Comparison of ENCODE assay signal across 10 cellular contexts in the genomic region with DNA sequence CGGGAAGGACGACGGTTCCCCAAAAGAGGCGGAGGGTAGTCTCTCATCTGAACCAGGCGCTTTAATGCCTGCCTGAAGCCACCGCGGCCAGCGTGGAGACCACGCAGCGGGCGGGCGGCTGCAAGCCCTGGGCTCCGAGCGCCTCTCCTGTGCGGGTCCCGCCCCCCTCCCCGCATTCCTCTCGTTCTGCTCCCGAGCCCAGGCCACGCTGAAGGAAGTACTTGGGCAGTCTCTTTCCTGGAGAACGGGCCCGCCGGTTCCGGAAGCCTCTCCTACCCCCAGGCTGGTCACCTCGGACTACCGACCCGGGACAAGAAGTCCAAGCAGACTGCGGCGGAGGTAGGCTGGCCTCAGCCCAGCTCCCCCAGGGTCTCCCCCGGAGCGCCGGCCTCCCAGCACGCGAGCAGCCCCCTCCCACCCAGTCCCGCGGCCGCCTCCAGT. TPM values are rescaled to one million over a fixed set of nuclear protein-coding genes. Genes with fewer than 3 reads are reported as not detected.
DNase-seq lines count a peak whose midpoint lies in the region; ATAC-seq, FAIRE-seq and TF ChIP-seq lines count a peak whose summit lies in the region.
"Had no signal": no experiment of that assay in that cellular context is flagged by ENCODE, and none has a peak within 500 bp of the region (broad histone marks: within the 10 kb centered on the region; RNA-seq: fewer than 3 reads in every experiment).

No MANE protein-coding gene starts in this region.

- DNase-seq in NCI-H82 (lab: John Stamatoyannopoulos, UW): peak; percentile 31
- DNase-seq in NCI-H82 treated with DMSO at 0.1 percent for 48 hours (lab: John Stamatoyannopoulos, UW; ENCODE audit: unreplicated experiment): no peak
- peak; percentile 77 for DNase-seq in GM23338 (ENCODE audit: low spot score)
- peak; percentile 80 for DNase-seq in NCI-H69 (lab: John Stamatoyannopoulos, UW)
- peak; percentile 7 for DNase-seq in cerebellum (ENCODE audit: low spot score)
- no peak for DNase-seq in keratinocyte (ENCODE audit: low read depth, low spot score)

- H3K9me3 ChIP-seq in keratinocyte (ENCODE audit: control insufficient read depth, low read depth, low read length): no peaks in the 10 kb centered on the region

- H3K27ac ChIP-seq in GM23338 (ENCODE audit: low read depth) (no peak overlapping the region), keratinocyte (ENCODE audit: control insufficient read depth, insufficient read depth, low read length) (no peak overlapping the region)

- H3K4me3 ChIP-seq in GM23338 (peak overlapping the region; percentile 85), keratinocyte (ENCODE audit: control insufficient read depth in 2 of 3, extremely low read depth in 1 of 3, insufficient read depth in 2 of 3, low read depth in 1 of 3, low read length in 3 of 3) (peak overlapping the region; percentile 83 to 90 (median 87))

- no peaks in the 10 kb centered on the region for H3K9me3 Mint-ChIP-seq in GM23338
- H3K9me3 Mint-ChIP-seq in stimulated activated memory B cell treated with anti-CD40 and anti-IgM and Interleukin-4, amounts not matched to agents 10 μg/mL and 1 μg/mL and 100 μg/mL, for 72 hours: no peaks in the 10 kb centered on the region

- no peaks in the 10 kb centered on the region for H3F3A ChIP-seq in GM23338 (replicated peaks; ENCODE audit: low read depth)

- no peaks in the 10 kb centered on the region; the same call in 2 of the 3 replicates for H3K36me3 Mint-ChIP-seq in GM23338 (ENCODE audit: low read depth)
- no peaks in the 10 kb centered on the region for H3K36me3 Mint-ChIP-seq in stimulated activated memory B cell treated with anti-CD40 and anti-IgM and Interleukin-4, amounts not matched to agents 10 μg/mL and 1 μg/mL and 100 μg/mL, for 72 hours

- no peaks in the 10 kb centered on the region for H3K36me3 ChIP-seq in GM23338 (ENCODE audit: insufficient read depth)
- H3K36me3 ChIP-seq in keratinocyte (ENCODE audit: control insufficient read depth in 2 of 2, extremely low read depth in 1 of 2, insufficient read depth in 2 of 2, low read length in 2 of 2): no peaks in the 10 kb centered on the region

- H3K4me3 Mint-ChIP-seq in GM23338: peak overlapping the region; percentile 84
- peak overlapping the region; percentile 84 for H3K4me3 Mint-ChIP-seq in stimulated activated memory B cell treated with anti-CD40 and anti-IgM and Interleukin-4, amounts not matched to agents 10 μg/mL and 1 μg/mL and 100 μg/mL, for 72 hours

- peak; percentile 57 for ATAC-seq in GM23338
- peak; percentile 14 for ATAC-seq in stimulated activated memory B cell treated with anti-CD40 and anti-IgM and Interleukin-4, amounts not matched to agents 10 μg/mL and 1 μg/mL and 100 μg/mL, for 72 hours
- no peak for ATAC-seq in HG02884 (IDR thresholded peaks at IDR 0.05; ENCODE audit: unreplicated experiment)

- H3K4me1 ChIP-seq in GM23338 (ENCODE audit: insufficient read depth): peaks cover 24% of the 10 kb centered on the region
- peaks cover 12% of the 10 kb centered on the region for H3K4me1 ChIP-seq in keratinocyte (ENCODE audit: control insufficient read depth, extremely low read depth, insufficient read depth, low read length)

- H3K4me2 ChIP-seq in GM23338 (peak overlapping the region; percentile 97), keratinocyte (ENCODE audit: control insufficient read depth, extremely low read depth, insufficient read depth, low read depth, low read length) (peak overlapping the region; percentile 87)

- H3K4me1 Mint-ChIP-seq in GM23338: peaks cover 28% of the 10 kb centered on the region
- H3K4me1 Mint-ChIP-seq in stimulated activated memory B cell treated with anti-CD40 and anti-IgM and Interleukin-4, amounts not matched to agents 10 μg/mL and 1 μg/mL and 100 μg/mL, for 72 hours: peaks cover 20% of the 10 kb centered on the region

- H2AFZ ChIP-seq in GM23338: peak overlapping the region; percentile 92
- peak overlapping the region; percentile 95 for H2AFZ ChIP-seq in keratinocyte (ENCODE audit: control insufficient read depth, low read length)

- H3K27me3 ChIP-seq in GM23338 (ENCODE audit: insufficient read depth) (peaks cover 50% of the 10 kb centered on the region), keratinocyte (ENCODE audit: control insufficient read depth, extremely low read depth, insufficient read depth, low read length) (no peaks in the 10 kb centered on the region)

- H3K9me2 ChIP-seq in GM23338 (ENCODE audit: insufficient read depth): no peaks in the 10 kb centered on the region

- no peaks in the 10 kb centered on the region for H3K9me1 ChIP-seq in keratinocyte (ENCODE audit: control insufficient read depth, extremely low read depth, insufficient read depth, low read length)

- H3K27ac Mint-ChIP-seq in GM23338: no peak overlapping the region
- H3K27ac Mint-ChIP-seq in stimulated activated memory B cell treated with anti-CD40 and anti-IgM and Interleukin-4, amounts not matched to agents 10 μg/mL and 1 μg/mL and 100 μg/mL, for 72 hours: no peak overlapping the region

- H3K9ac ChIP-seq in keratinocyte (ENCODE audit: control insufficient read depth, extremely low read depth, insufficient read depth, low read length): peak overlapping the region; percentile 74

- H4K20me1 ChIP-seq in GM23338 (replicated peaks; ENCODE audit: insufficient read depth) (no peaks in the 10 kb centered on the region; the same call in 1 of the 2 replicates), keratinocyte (ENCODE audit: control insufficient read depth, extremely low read depth, insufficient read depth, low read length) (no peaks in the 10 kb centered on the region)

- dilution Hi-C loops in keratinocyte (cut with MboI; ENCODE audit: extremely low pct_ligation_motif_present, low sequenced_read_pairs): no loop called here

- H3K79me2 ChIP-seq in GM23338 (replicated peaks; ENCODE audit: insufficient read depth) (no peaks in the 10 kb centered on the region), keratinocyte (ENCODE audit: control insufficient read depth, insufficient read depth, low read length) (no peaks in the 10 kb centered on the region)

- no peak for TF ChIP-seq CTCF in GM23338 (conservative IDR thresholded peaks at IDR 0.05; ENCODE audit: low read depth in 2 of 2)
- no peak for TF ChIP-seq CTCF in keratinocyte (optimal IDR thresholded peaks at IDR 0.05 in 1 of 3, IDR thresholded peaks at IDR 0.05 in 1 of 3, conservative IDR thresholded peaks at IDR 0.05 in 1 of 3; ENCODE audit: extremely low read depth in 1 of 3, insufficient read depth in 2 of 3, low read length in 3 of 3)

- peaks cover 42% of the 10 kb centered on the region for H3K27me3 Mint-ChIP-seq in GM23338 (ENCODE audit: insufficient read depth, low read depth, poor library complexity)
- H3K27me3 Mint-ChIP-seq in stimulated activated memory B cell treated with anti-CD40 and anti-IgM and Interleukin-4, amounts not matched to agents 10 μg/mL and 1 μg/mL and 100 μg/mL, for 72 hours: peaks cover 80% of the 10 kb centered on the region

- no peak for FAIRE-seq in keratinocyte (lab: Jason Lieb, UNC)
- FAIRE-seq: colon, G401.6 had no signal

TF ChIP-seq in GM23338, 12 proteins besides CTCF, POLR2A, EP300 and RAD21 (continues in another document):
- TF ChIP-seq ZNF114 (CRISPR knock-in tag; IDR thresholded peaks at IDR 0.05) (no peak), POLR2AphosphoS5 (IDR thresholded peaks at IDR 0.05; ENCODE audit: low read depth) (no peak), CREB1 (CRISPR knock-in tag; IDR thresholded peaks at IDR 0.05; ENCODE audit: low read depth) (no peak), JUNB (IDR thresholded peaks at IDR 0.05; ENCODE audit: unreplicated experiment) (no peak)
- TF ChIP-seq, protein P1, sequence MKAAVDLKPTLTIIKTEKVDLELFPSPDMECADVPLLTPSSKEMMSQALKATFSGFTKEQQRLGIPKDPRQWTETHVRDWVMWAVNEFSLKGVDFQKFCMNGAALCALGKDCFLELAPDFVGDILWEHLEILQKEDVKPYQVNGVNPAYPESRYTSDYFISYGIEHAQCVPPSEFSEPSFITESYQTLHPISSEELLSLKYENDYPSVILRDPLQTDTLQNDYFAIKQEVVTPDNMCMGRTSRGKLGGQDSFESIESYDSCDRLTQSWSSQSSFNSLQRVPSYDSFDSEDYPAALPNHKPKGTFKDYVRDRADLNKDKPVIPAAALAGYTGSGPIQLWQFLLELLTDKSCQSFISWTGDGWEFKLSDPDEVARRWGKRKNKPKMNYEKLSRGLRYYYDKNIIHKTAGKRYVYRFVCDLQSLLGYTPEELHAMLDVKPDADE (IDR thresholded peaks at IDR 0.05): no peak

RNA-seq across cellular contexts. Expression of a gene that starts 0.6 kb away (rescaled TPM):
- total RNA-seq in GM23338 (2014; rRNA removed; shearing (Covaris generic)): 13.9 and 21.3 TPM in 2 replicates
- 19.9 and 21.0 TPM in 2 replicates for polyA plus RNA-seq in GM23338 (2016; fragmentation: Nextera tagmentation; extraction: Ambion mirVana)
- total RNA-seq in cerebellum: 4.7 TPM
- polyA plus RNA-seq in keratinocyte: 26.5 to 40.1 TPM (median 28.1 TPM) in 3 replicates
- polyA plus RNA-seq in keratinocyte (2011; ENCODE audit: low read depth): 66.8 TPM
- polyA plus RNA-seq in keratinocyte (2011; cell fraction: cytosol; rRNA removed): 32.7 and 34.6 TPM in 2 replicates
- 25.3 and 27.6 TPM in 2 replicates for polyA plus RNA-seq in keratinocyte (2011; cell fraction: nucleus; rRNA removed)
- polyA plus RNA-seq in keratinocyte (2012; ENCODE audit: low replicate concordance): 34.7 and 41.1 TPM in 2 replicates
- 25.7 to 49.0 TPM (median 44.3 TPM) in 3 replicates for polyA minus RNA-seq in keratinocyte
- 35.5 TPM for polyA minus RNA-seq in keratinocyte (2011; cell fraction: cytosol; rRNA and poly(A)+ RNA removed)
- polyA minus RNA-seq in keratinocyte (2011; cell fraction: nucleus; rRNA and poly(A)+ RNA removed): 9.2 and 18.8 TPM in 2 replicates

RNA-seq across cellular contexts. Expression of a gene that starts 53.1 kb away (rescaled TPM):
- total RNA-seq in GM23338 (2014; rRNA removed; shearing (Covaris generic)): 0.12 and 0.14 TPM in 2 replicates
- polyA plus RNA-seq in GM23338 (2016; fragmentation: Nextera tagmentation; extraction: Ambion mirVana) (0.05 TPM in 2 replicates), keratinocyte (0.01 to 0.09 TPM (median 0.03 TPM) in 3 replicates)
- total RNA-seq in cerebellum: 0.64 TPM
- polyA plus RNA-seq in keratinocyte (2011; ENCODE audit: low read depth): 0.05 TPM
- not detected in 2 replicates for polyA plus RNA-seq in keratinocyte (2011; cell fraction: cytosol; rRNA removed)
- 0.14 and 0.17 TPM in 2 replicates for polyA plus RNA-seq in keratinocyte (2011; cell fraction: nucleus; rRNA removed)
- 0.09 and 0.10 TPM in 2 replicates for polyA plus RNA-seq in keratinocyte (2012; ENCODE audit: low replicate concordance)
- not detected in 3 replicates for polyA minus RNA-seq in keratinocyte
- polyA minus RNA-seq in keratinocyte (2011; cell fraction: cytosol; rRNA and poly(A)+ RNA removed): not detected
- polyA minus RNA-seq in keratinocyte (2011; cell fraction: nucleus; rRNA and poly(A)+ RNA removed): 0.08 TPM in 1 of 2 replicates, not detected in the other

Comparison
In these comparisons a context has a peak if more than half of its experiments do, and no peak if none do; other contexts are left out.
1. DNase-seq: peak in NCI-H82 (single experiment), GM23338 (single experiment), NCI-H69 (single experiment) and cerebellum (single experiment); none in NCI-H82 treated with DMSO at 0.1 percent for 48 hours (single experiment) and keratinocyte (single experiment).